In genomic region chr7:142801601-142802295, GRCh38 we compare ENCODE assay signal across 23 cellular contexts. TPM values are rescaled to one million over a fixed set of nuclear protein-coding genes. Genes with fewer than 3 reads are reported as not detected.
DNase-seq lines count a peak whose midpoint lies in the region; ATAC-seq and TF ChIP-seq lines count a peak whose summit lies in the region.
"Had no signal": no experiment of that assay in that cellular context is flagged by ENCODE, and none has a peak within 500 bp of the region (broad histone marks: within the 10 kb centered on the region; RNA-seq: fewer than 3 reads in every experiment).

No MANE protein-coding gene starts in this region.

- H3K4me1 ChIP-seq in esophagus muscularis mucosa: peaks cover 11 to 15% (median 13%) of the 10 kb centered on the region in 4 donors

- no peak for TF ChIP-seq POLR2A in esophagus muscularis mucosa (IDR thresholded peaks at IDR 0.05; ENCODE audit: low read depth)

- H3K4me3 ChIP-seq in esophagus muscularis mucosa: no peak overlapping the region
- H3K4me3 ChIP-seq: adrenal gland, cardiac muscle cell had no signal

- no peak for DNase-seq in activated naive CD4-positive, alpha-beta T cell treated with anti-CD3 and anti-CD28 coated beads, Interleukin-2, amount 10 ng/mL, durations not matched to agents 7 days and 5 days
- DNase-seq in activated naive CD4-positive, alpha-beta T cell (lab: John Stamatoyannopoulos, UW): no peak
- no peak for DNase-seq in activated T-cell treated with anti-CD3 and anti-CD28 coated beads, Interleukin-2, amount 50 U/mL, for 4 hours
- DNase-seq in esophagus muscularis mucosa (ENCODE audit: extremely low spot score): peak; percentile 75
- DNase-seq in stimulated activated naive CD8-positive, alpha-beta T cell treated with anti-CD3 and anti-CD28 coated beads, Interleukin-15, amount 100 ng/mL, for 72 hours: peak in 1 of 2 donors; percentile 10
- DNase-seq in SIG-M5 (lab: John Stamatoyannopoulos, UW): no peak
- DNase-seq: COR-L47; effector CD4-positive, alpha-beta T cell; EL; Karpas-422; NCI-H2171 treated with DMSO at 0.1 percent for 48 hours; NCI-H748 treated with DMSO at 0.1 percent for 48 hours; right cardiac atrium; stimulated activated CD4-positive, alpha-beta T cell treated with anti-CD3 and anti-CD28 coated beads, Interleukin-1b, Interleukin-23, amount 100 ng/mL, for 48 hours; substantia nigra had no signal

- peak overlapping the region; percentile 100 for H3K27ac Mint-ChIP-seq in activated naive CD4-positive, alpha-beta T cell treated with anti-CD3 and anti-CD28 coated beads, Interleukin-2, amount 10 ng/mL, durations not matched to agents 7 days and 5 days
- H3K27ac Mint-ChIP-seq in stimulated activated naive CD8-positive, alpha-beta T cell treated with anti-CD3 and anti-CD28 coated beads, Interleukin-15, amount 100 ng/mL, for 72 hours: peak overlapping the region; percentile 95 to 99

- H3K9me3 Mint-ChIP-seq in activated naive CD4-positive, alpha-beta T cell treated with anti-CD3 and anti-CD28 coated beads, Interleukin-2, amount 10 ng/mL, durations not matched to agents 7 days and 5 days: no peaks in the 10 kb centered on the region
- H3K9me3 Mint-ChIP-seq in activated T-cell treated with anti-CD3 and anti-CD28 coated beads, Interleukin-2, amount 50 U/mL, for 4 hours: no peaks in the 10 kb centered on the region
- no peaks in the 10 kb centered on the region for H3K9me3 Mint-ChIP-seq in stimulated activated naive CD8-positive, alpha-beta T cell treated with anti-CD3 and anti-CD28 coated beads, Interleukin-15, amount 100 ng/mL, for 72 hours

- TF ChIP-seq EP300 in esophagus muscularis mucosa (IDR thresholded peaks at IDR 0.05): no peak

- CTCF ChIA-PET in activated naive CD4-positive, alpha-beta T cell treated with anti-CD3 and anti-CD28 coated beads, Interleukin-2, amount 10 ng/mL, durations not matched to agents 7 days and 5 days (lab: Charles Lee): interaction anchor here (21.8 kb wide), 1 partner anchor 9 kb away, joined by 346 read pairs; no protein-coding TSS in a partner anchor

- WGBS in esophagus muscularis mucosa: 83% methylated on average over 8 of the region's 8 CpGs

- peak overlapping the region; percentile 92 for H3K4me3 Mint-ChIP-seq in activated naive CD4-positive, alpha-beta T cell treated with anti-CD3 and anti-CD28 coated beads, Interleukin-2, amount 10 ng/mL, durations not matched to agents 7 days and 5 days
- peak overlapping the region; percentile 99 for H3K4me3 Mint-ChIP-seq in activated T-cell treated with anti-CD3 and anti-CD28 coated beads, Interleukin-2, amount 50 U/mL, for 4 hours
- H3K4me3 Mint-ChIP-seq in stimulated activated naive CD8-positive, alpha-beta T cell treated with anti-CD3 and anti-CD28 coated beads, Interleukin-15, amount 100 ng/mL, for 72 hours: peak overlapping the region; percentile 94 to 95

- H3K36me3 ChIP-seq in esophagus muscularis mucosa: no peaks in the 10 kb centered on the region
- H3K36me3 ChIP-seq: adrenal gland, cardiac muscle cell, heart left ventricle had no signal

- no peak for TF ChIP-seq CTCF in esophagus muscularis mucosa (IDR thresholded peaks at IDR 0.05)

- H3K36me3 Mint-ChIP-seq in activated naive CD4-positive, alpha-beta T cell treated with anti-CD3 and anti-CD28 coated beads, Interleukin-2, amount 10 ng/mL, durations not matched to agents 7 days and 5 days: peaks cover 86% of the 10 kb centered on the region
- H3K36me3 Mint-ChIP-seq in activated T-cell treated with anti-CD3 and anti-CD28 coated beads, Interleukin-2, amount 50 U/mL, for 4 hours (ENCODE audit: insufficient read depth): peaks cover 73% of the 10 kb centered on the region

- no peaks in the 10 kb centered on the region for H3K9me3 ChIP-seq in esophagus muscularis mucosa
- H3K9me3 ChIP-seq: adrenal gland, heart left ventricle had no signal

- peaks cover 10% of the 10 kb centered on the region for H3K27me3 Mint-ChIP-seq in activated naive CD4-positive, alpha-beta T cell treated with anti-CD3 and anti-CD28 coated beads, Interleukin-2, amount 10 ng/mL, durations not matched to agents 7 days and 5 days
- no peaks in the 10 kb centered on the region for H3K27me3 Mint-ChIP-seq in activated T-cell treated with anti-CD3 and anti-CD28 coated beads, Interleukin-2, amount 50 U/mL, for 4 hours (ENCODE audit: low read depth)
- no peaks in the 10 kb centered on the region for H3K27me3 Mint-ChIP-seq in stimulated activated naive CD8-positive, alpha-beta T cell treated with anti-CD3 and anti-CD28 coated beads, Interleukin-15, amount 100 ng/mL, for 72 hours

- intact Hi-C loops in esophagus muscularis mucosa (cut with DNase I): no loop called here

- H3K4me1 Mint-ChIP-seq in activated naive CD4-positive, alpha-beta T cell treated with anti-CD3 and anti-CD28 coated beads, Interleukin-2, amount 10 ng/mL, durations not matched to agents 7 days and 5 days: peaks cover 81% of the 10 kb centered on the region
- H3K4me1 Mint-ChIP-seq in activated T-cell treated with anti-CD3 and anti-CD28 coated beads, Interleukin-2, amount 50 U/mL, for 4 hours (ENCODE audit: low read depth): peaks cover 83% of the 10 kb centered on the region
- H3K4me1 Mint-ChIP-seq in stimulated activated naive CD8-positive, alpha-beta T cell treated with anti-CD3 and anti-CD28 coated beads, Interleukin-15, amount 100 ng/mL, for 72 hours: peaks cover 83% of the 10 kb centered on the region

- no peak overlapping the region for H3K27ac ChIP-seq in esophagus muscularis mucosa (replicated peaks in 1 of 4)
- H3K27ac ChIP-seq: adrenal gland, cardiac muscle cell had no signal

- peaks cover 0 to 64% (median 16%) of the 10 kb centered on the region in 4 donors for H3K27me3 ChIP-seq in esophagus muscularis mucosa

- no peak for ATAC-seq in activated T-cell treated with anti-CD3 and anti-CD28 coated beads, Interleukin-2, amount 50 U/mL, for 4 hours
- no peak for ATAC-seq in stimulated activated naive CD8-positive, alpha-beta T cell treated with anti-CD3 and anti-CD28 coated beads, Interleukin-15, amount 100 ng/mL, for 72 hours
- ATAC-seq in activated CD4-positive, CD25-positive, alpha-beta regulatory T cell treated with anti-CD3 and anti-CD28 coated beads, Interleukin-2, amount 50 U/mL, for 24 hours: no peak
- no peak for ATAC-seq in HG02798 (IDR thresholded peaks at IDR 0.05; ENCODE audit: poor library complexity, unreplicated experiment)
- ATAC-seq: HCT116, heart left ventricle, Panc1, right cardiac atrium, SK-N-SH treated with all-trans-retinoic acid at 6 μM for 48 hours had no signal

RNA-seq across cellular contexts. Expression of gene PRSS2, which starts 31.0 kb away (rescaled TPM):
- total RNA-seq in activated T-cell treated with anti-CD3 and anti-CD28 coated beads, Interleukin-2, amount 50 U/mL, for 4 hours: 10 to 100 TPM; 18.0 to 30.0 (median 25.2) TPM
- under 1 TPM in 1 of 4 donors, not detected in 3; 0.39 TPM for total RNA-seq in esophagus muscularis mucosa
- total RNA-seq: cardiac muscle cell had no signal

RNA-seq across cellular contexts. Expression of gene PRSS1, which starts 52.5 kb away (rescaled TPM):
- 10 to 100 TPM in 1 of 3 donors, 1 to 10 TPM in 2; 6.6 to 11.7 (median 9.2) TPM for total RNA-seq in activated T-cell treated with anti-CD3 and anti-CD28 coated beads, Interleukin-2, amount 50 U/mL, for 4 hours
- total RNA-seq in esophagus muscularis mucosa: not detected
- total RNA-seq: cardiac muscle cell had no signal

RNA-seq across cellular contexts. Expression of gene EPHB6, which starts 53.1 kb away (rescaled TPM):
- total RNA-seq in activated T-cell treated with anti-CD3 and anti-CD28 coated beads, Interleukin-2, amount 50 U/mL, for 4 hours: 1 to 10 TPM; 6.7 to 8.3 (median 8.0) TPM
- total RNA-seq in esophagus muscularis mucosa: 10 to 100 TPM in 1 of 4 donors, 1 to 10 TPM in 3; 3.3 to 10.5 (median 5.5) TPM

Comparison
In these comparisons a context has a peak if more than half of its experiments do, and no peak if none do; other contexts are left out.
1. RNA of gene PRSS2, which starts 31.0 kb away (total RNA-seq): 18.0 to 30.0 TPM in activated T-cell treated with anti-CD3 and anti-CD28 coated beads, Interleukin-2, amount 50 U/mL, for 4 hours; 0.39 TPM in esophagus muscularis mucosa; every median in the first group is over 10 times any median in the second.
2. RNA of gene PRSS1, which starts 52.5 kb away (total RNA-seq): 6.6 to 11.7 TPM in activated T-cell treated with anti-CD3 and anti-CD28 coated beads, Interleukin-2, amount 50 U/mL, for 4 hours; not detected in esophagus muscularis mucosa; every median in the first group is over 4 times any median in the second.
3. Peak in every context shown above with its lines, with median percentiles within 50 percentile points of each other: H3K4me3 Mint-ChIP-seq.